In genomic region chr13:25574437-25575426, GRCh38 we compare ENCODE assay signal across 8 cellular contexts.
DNase-seq lines count a peak whose midpoint lies in the region; ATAC-seq, FAIRE-seq and TF ChIP-seq lines count a peak whose summit lies in the region.

No MANE protein-coding gene starts in this region.

- no peak overlapping the region for H3K27ac ChIP-seq in neural progenitor cell
- no peak overlapping the region for H3K27ac ChIP-seq in substantia nigra (ENCODE audit: low read depth, low read length, poor library complexity, severe bottlenecking)

- H4K20me1 ChIP-seq in Loucy (ENCODE audit: insufficient read depth, low read length, poor library complexity, severe bottlenecking) (no peaks in the 10 kb centered on the region), neural progenitor cell (ENCODE audit: low read depth) (no peaks in the 10 kb centered on the region)

- H3K9me2 ChIP-seq in Loucy (replicated peaks; ENCODE audit: low read depth, low read length), result no peaks in the 10 kb centered on the region

- no peak overlapping the region for H2AFZ ChIP-seq in Loucy (ENCODE audit: low read length)
- no peak overlapping the region for H2AFZ ChIP-seq in neural progenitor cell (replicated peaks)

- no peaks in the 10 kb centered on the region for H3K27me3 ChIP-seq in Loucy (ENCODE audit: insufficient read depth, low read length, poor library complexity, severe bottlenecking)
- no peaks in the 10 kb centered on the region for H3K27me3 ChIP-seq in neural progenitor cell

- no peaks in the 10 kb centered on the region for H3K9me3 Mint-ChIP-seq in neural progenitor cell

- H3K9me3 ChIP-seq in Loucy (ENCODE audit: insufficient read depth, low read depth, low read length) (no peaks in the 10 kb centered on the region), neural progenitor cell (ENCODE audit: low read depth) (no peaks in the 10 kb centered on the region)

- FAIRE-seq in RCC 7860 (lab: Jason Lieb, UNC), result peak; percentile 34

- no peak overlapping the region for H3K4me3 Mint-ChIP-seq in neural progenitor cell

- H3K4me1 Mint-ChIP-seq in neural progenitor cell, result peaks cover 4% of the 10 kb centered on the region

- peak; percentile 98 for TF ChIP-seq CTCF in Loucy (conservative IDR thresholded peaks at IDR 0.05; ENCODE audit: low read length)
- peak; percentile 86 for TF ChIP-seq CTCF in fibroblast of mammary gland (conservative IDR thresholded peaks at IDR 0.05; ENCODE audit: control insufficient read depth, insufficient read depth, low read depth, low read length)
- TF ChIP-seq CTCF in neural progenitor cell (IDR thresholded peaks at IDR 0.05), result peak; percentile 99

- H3K9ac ChIP-seq in Loucy (ENCODE audit: low read depth, low read length, poor library complexity, severe bottlenecking) (no peak overlapping the region), neural progenitor cell (no peak overlapping the region)

- no peaks in the 10 kb centered on the region for H3K79me2 ChIP-seq in Loucy (ENCODE audit: insufficient read depth, low read length)
- no peaks in the 10 kb centered on the region for H3K79me2 ChIP-seq in neural progenitor cell (ENCODE audit: low read depth)

- H3K4me1 ChIP-seq in Loucy (ENCODE audit: insufficient read depth, low read length, poor library complexity, severe bottlenecking) (no peaks in the 10 kb centered on the region), neural progenitor cell (peaks cover 17% of the 10 kb centered on the region)

- no peak overlapping the region for H3K27ac Mint-ChIP-seq in neural progenitor cell

- H3K4me2 ChIP-seq in Loucy (ENCODE audit: low read depth, low read length, poor library complexity, severe bottlenecking) (no peak overlapping the region), neural progenitor cell (no peak overlapping the region)

- H3K27me3 Mint-ChIP-seq in neural progenitor cell (ENCODE audit: insufficient read depth, low read depth), result peaks cover 2% of the 10 kb centered on the region

- H3K36me3 ChIP-seq in Loucy (ENCODE audit: insufficient read depth, low read length), result no peaks in the 10 kb centered on the region
- no peaks in the 10 kb centered on the region for H3K36me3 ChIP-seq in neural progenitor cell

- DNase-seq in C1 segment of cervical spinal cord (lab: John Stamatoyannopoulos, UW) (peak in 13 of 14 donors; percentile 5 to 88 (median 60)), RCC 7860 (ENCODE audit: low spot score) (peak; percentile 75), fibroblast of mammary gland (ENCODE audit: low read depth) (peak; percentile 78), neural progenitor cell (ENCODE audit: low spot score) (peak; percentile 92), substantia nigra (lab: John Stamatoyannopoulos, UW) (peak in 46 of 49 donors; percentile 5 to 85 (median 70))
- peak; percentile 78 to 84 for DNase-seq in activated T-cell treated with anti-CD3 and anti-CD28 coated beads, Interleukin-2, amount 50 U/mL, for 48 hours

- H3K4me3 ChIP-seq in Loucy (ENCODE audit: low read length, poor library complexity, severe bottlenecking), result no peak overlapping the region
- no peak overlapping the region for H3K4me3 ChIP-seq in fibroblast of mammary gland (ENCODE audit: control insufficient read depth, low read depth, low read length)
- no peak overlapping the region for H3K4me3 ChIP-seq in neural progenitor cell

- H3K36me3 Mint-ChIP-seq in neural progenitor cell, result no peaks in the 10 kb centered on the region

- ATAC-seq in GM19463 (IDR thresholded peaks at IDR 0.05; ENCODE audit: unreplicated experiment), result peak; percentile 61

- H3F3A ChIP-seq in Loucy (ENCODE audit: low read depth), result no peaks in the 10 kb centered on the region
- H3F3A ChIP-seq in neural progenitor cell (ENCODE audit: low read depth), result no peaks in the 10 kb centered on the region
